ENCODE assay signal across 10 cellular contexts in the genomic region with DNA sequence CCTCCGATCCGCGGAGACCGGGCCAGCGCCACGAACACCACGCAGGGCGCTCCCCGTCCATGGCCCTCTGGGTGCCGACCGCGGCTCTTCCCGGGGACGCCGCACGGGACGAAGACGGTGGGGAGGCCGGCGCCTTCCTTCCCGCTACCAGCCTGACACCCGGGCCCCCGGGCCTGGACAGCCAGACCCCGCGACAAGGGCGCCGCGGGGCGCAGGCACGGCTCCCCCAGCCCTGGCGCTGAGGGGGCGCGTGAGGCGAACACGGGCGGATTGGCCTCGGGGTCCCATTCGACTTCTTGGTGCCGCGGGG. TPM values are rescaled to one million over a fixed set of nuclear protein-coding genes. Genes with fewer than 3 reads are reported as not detected.
DNase-seq lines count a peak whose midpoint lies in the region; ATAC-seq and TF ChIP-seq lines count a peak whose summit lies in the region.
"Had no signal": no experiment of that assay in that cellular context is flagged by ENCODE, and none has a peak within 500 bp of the region (broad histone marks: within the 10 kb centered on the region; RNA-seq: fewer than 3 reads in every experiment).

No MANE protein-coding gene starts in this region.

- H3K36me3 Mint-ChIP-seq in MCF 10A (ENCODE audit: insufficient read depth, unreplicated experiment) (peaks cover 23% of the 10 kb centered on the region), naive B cell (peaks cover 0 to 14% of the 10 kb centered on the region in 2 donors)

- H3K36me3 ChIP-seq in vagina = peaks cover 0 to 27% of the 10 kb centered on the region in 2 donors

- POLR2A ChIA-PET in MCF 10A (lab: Yijun Ruan, JAX) = interaction anchor here (0.7 to 1.4 kb wide), 4 partner anchors 16 to 49 kb away, joined by 3 to 7 read pairs (median 3); no protein-coding TSS in a partner anchor

- H3K27ac Mint-ChIP-seq in MCF 10A (ENCODE audit: low read depth, unreplicated experiment) (no peak overlapping the region), naive B cell (peak overlapping the region in 1 of 6 donors; percentile 65)

- no peaks in the 10 kb centered on the region for H3K27me3 Mint-ChIP-seq in MCF 10A (ENCODE audit: insufficient read depth, unreplicated experiment)
- no peaks in the 10 kb centered on the region for H3K27me3 Mint-ChIP-seq in naive B cell

- no peaks in the 10 kb centered on the region for H3K27me3 ChIP-seq in vagina

- peaks cover 32% of the 10 kb centered on the region for H3K4me1 ChIP-seq in vagina

- peak overlapping the region; percentile 96 to 97 for H3K4me3 ChIP-seq in vagina

- peak overlapping the region; percentile 59 for H3K27ac ChIP-seq in vagina

- H3K4me3 Mint-ChIP-seq in MCF 10A (ENCODE audit: unreplicated experiment) (peak overlapping the region; percentile 65), naive B cell (peak overlapping the region in 5 of 8 donors; percentile 77 to 95 (median 91))

- H3K9me3 ChIP-seq in vagina = no peaks in the 10 kb centered on the region

- H3K4me1 Mint-ChIP-seq in MCF 10A (ENCODE audit: insufficient read depth, unreplicated experiment) (peaks cover 8% of the 10 kb centered on the region), naive B cell (peaks cover 23 to 34% (median 26%) of the 10 kb centered on the region in 3 donors)

- ATAC-seq in Right ventricle myocardium superior (ENCODE audit: poor library complexity) (peak; percentile 25), Right ventricle myocardium inferior (no peak), naive B cell (ENCODE audit: low read depth in 2 of 2) (no peak), GM18858 (IDR thresholded peaks at IDR 0.05; ENCODE audit: unreplicated experiment) (no peak), HG02678 (IDR thresholded peaks at IDR 0.05; ENCODE audit: unreplicated experiment) (no peak)

- BruUV-seq in MCF 10A (replicated peaks; lab: Mats Ljungman, UMichigan) = no TSS peak

- intact Hi-C loops in Right ventricle myocardium superior (cut with DNase I) = no loop called here
- intact Hi-C loops in Right ventricle myocardium inferior (cut with DNase I) = loop anchor here (5.0 kb wide), 1 partner anchor 52 kb away; no protein-coding TSS in a partner anchor
- intact Hi-C loops in MCF 10A (cut with micrococcal nuclease) = no loop called here
- intact Hi-C loops in vagina (cut with DNase I) = loop anchor here (5.0 kb wide), 1 partner anchor 52 kb away; no protein-coding TSS in a partner anchor

- TF ChIP-seq POLR2A in vagina (IDR thresholded peaks at IDR 0.05) = no peak

- CTCF ChIA-PET in MCF 10A (lab: Yijun Ruan, JAX) = no interaction called here

- no peak for DNase-seq in Right ventricle myocardium superior
- no peak for DNase-seq in Right ventricle myocardium inferior (ENCODE audit: missing footprints)
- no peak for DNase-seq in MCF 10A (ENCODE audit: unreplicated experiment)
- DNase-seq in naive B cell = no peak
- no peak for DNase-seq in vagina (ENCODE audit: extremely low spot score in 2 of 2)
- DNase-seq in GM03348 (ENCODE audit: low spot score) = no peak

- no peaks in the 10 kb centered on the region for H3K9me3 Mint-ChIP-seq in MCF 10A (ENCODE audit: unreplicated experiment)
- no peaks in the 10 kb centered on the region for H3K9me3 Mint-ChIP-seq in naive B cell

- TF ChIP-seq CTCF in MCF 10A (IDR thresholded peaks at IDR 0.05; ENCODE audit: unreplicated experiment) = no peak
- TF ChIP-seq CTCF in vagina (IDR thresholded peaks at IDR 0.05) = no peak

RNA-seq across cellular contexts. Expression of a gene that starts 0.6 kb away (rescaled TPM):
- 42.8 TPM for total RNA-seq in Right ventricle myocardium superior
- total RNA-seq in Right ventricle myocardium inferior = 41.7 TPM
- 117 and 136 TPM in 2 replicates for total RNA-seq in MCF 10A (2022)
- polyA plus RNA-seq in naive B cell (ENCODE audit: low read depth in 6 of 6) = 10 to 100 TPM; 50.8 to 78.2 (median 60.4) TPM
- total RNA-seq in vagina = 42.5 TPM

RNA-seq across cellular contexts. Expression of a gene that starts 0.7 kb away (rescaled TPM):
- total RNA-seq in Right ventricle myocardium superior = 5.6 TPM
- total RNA-seq in Right ventricle myocardium inferior = 7.0 TPM
- total RNA-seq in MCF 10A (2022) = 15.1 and 18.1 TPM in 2 replicates
- polyA plus RNA-seq in naive B cell (ENCODE audit: low read depth in 6 of 6) = 1 to 10 TPM in 4 of 6 donors, under 1 TPM in 1, not detected in 1; 0.70 to 1.8 (median 1.4) TPM
- 19.6 TPM for total RNA-seq in vagina

RNA-seq across cellular contexts. Expression of a gene that starts 6.6 kb away (rescaled TPM):
- total RNA-seq in Right ventricle myocardium superior (not detected), Right ventricle myocardium inferior (not detected), MCF 10A (2022) (7.9 and 11.1 TPM in 2 replicates), vagina (15.2 TPM)
- not detected for polyA plus RNA-seq in naive B cell (ENCODE audit: low read depth in 6 of 6)

RNA-seq across cellular contexts. Expression of a gene that starts 22.2 kb away (rescaled TPM):
- total RNA-seq in Right ventricle myocardium superior (170 TPM), Right ventricle myocardium inferior (174 TPM), MCF 10A (2022) (not detected in 2 replicates), vagina (not detected)
- not detected for polyA plus RNA-seq in naive B cell (ENCODE audit: low read depth in 6 of 6)
- total RNA-seq: LHCN-M2 had no signal
- polyA plus RNA-seq: neural cell had no signal

RNA-seq across cellular contexts. Expression of a gene that starts 36.0 kb away (rescaled TPM):
- total RNA-seq in Right ventricle myocardium superior = 1.5 TPM
- 1.7 TPM for total RNA-seq in Right ventricle myocardium inferior
- total RNA-seq in MCF 10A (2022) = not detected in 2 replicates
- under 1 TPM in 2 of 6 donors, not detected in 4; 0.19 to 0.40 TPM for polyA plus RNA-seq in naive B cell (ENCODE audit: low read depth in 6 of 6)
- total RNA-seq in vagina = 33.9 TPM

Comparison
In these comparisons a context has a peak if more than half of its experiments do, and no peak if none do; other contexts are left out.
1. intact Hi-C loops: an anchor here in Right ventricle myocardium inferior (5.0 kb wide) and vagina (5.0 kb wide); none called in Right ventricle myocardium superior and MCF 10A.